In the genomic region with DNA sequence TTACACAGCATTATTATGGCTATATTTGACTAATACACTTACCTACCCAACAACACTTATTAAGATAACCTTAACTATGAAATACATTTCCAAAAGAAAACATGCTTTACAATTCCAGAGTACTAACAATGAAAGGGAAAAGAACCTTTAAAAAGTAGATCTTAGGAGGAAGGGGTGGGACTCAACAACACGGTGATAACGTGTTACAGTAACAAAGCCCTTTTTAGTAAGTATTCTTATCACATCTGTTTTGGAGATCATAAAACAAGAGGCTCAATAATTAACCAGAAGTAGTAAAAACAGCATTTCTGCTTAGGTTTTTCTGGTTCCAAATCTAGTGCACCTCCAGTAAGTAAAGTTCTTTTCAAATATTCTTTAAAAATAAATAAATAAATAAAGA, we compare ENCODE assay signal across 3 cellular contexts.
"Had no signal": no experiment of that assay in that cellular context is flagged by ENCODE, and none has a peak within 500 bp of the region (broad histone marks: within the 10 kb centered on the region; RNA-seq: fewer than 3 reads in every experiment).

No MANE protein-coding gene starts in this region.

- DNase-seq: GDM1, GF-D8 had no signal

- H3K4me3 ChIP-seq: GM12878 had no signal

- ATAC-seq: GM12878 had no signal
